Comparison of ENCODE assay signal across 1 cellular context in the genomic region with DNA sequence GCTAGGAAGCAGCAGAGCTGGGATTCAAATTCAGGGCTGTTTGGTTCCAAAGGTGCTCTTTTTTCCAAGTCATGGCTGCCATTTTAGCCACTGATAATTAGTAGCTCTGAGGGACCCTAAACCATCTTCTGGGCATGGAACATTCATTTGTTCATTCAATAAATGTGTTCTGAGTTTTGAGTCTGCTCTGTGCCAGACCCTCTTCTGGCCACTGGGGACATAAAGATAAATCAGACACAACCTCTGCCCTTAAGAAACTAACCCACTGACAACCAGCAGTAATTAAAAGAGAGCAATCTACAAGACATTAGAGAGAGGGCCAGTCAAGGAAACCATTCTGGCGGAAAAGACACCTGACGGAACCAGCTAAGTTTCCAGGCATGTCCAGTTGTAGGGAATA.
TF ChIP-seq lines count a peak whose summit lies in the region.

No MANE protein-coding gene starts in this region.

TF ChIP-seq in HCT116, 20 proteins besides CTCF, POLR2A, EP300 and RAD21:
- TF ChIP-seq SIN3A (IDR thresholded peaks at IDR 0.05; ENCODE audit: low read depth) = no peak
